In the genomic region with DNA sequence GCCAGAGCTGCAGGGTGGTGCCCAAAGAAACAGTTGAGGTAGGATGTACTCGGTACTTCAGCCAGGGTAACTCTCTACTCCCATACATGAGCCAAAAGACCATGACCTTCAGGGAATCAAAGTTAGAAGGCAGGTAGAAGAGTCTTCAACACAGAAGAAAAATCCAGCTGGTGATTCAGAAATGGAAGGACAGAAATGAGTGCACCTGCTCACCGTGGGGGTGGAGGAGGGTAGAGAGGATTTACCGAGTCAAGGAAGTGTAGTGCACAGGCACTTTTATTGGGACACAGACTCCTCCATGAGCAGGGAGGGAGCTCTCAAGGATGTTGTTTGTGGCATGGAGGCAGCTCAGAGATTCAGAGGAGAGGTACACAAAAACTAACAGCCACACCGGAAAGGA, we compare ENCODE assay signal across 15 cellular contexts.
DNase-seq lines count a peak whose midpoint lies in the region; ATAC-seq and TF ChIP-seq lines count a peak whose summit lies in the region.
"Had no signal": no experiment of that assay in that cellular context is flagged by ENCODE, and none has a peak within 500 bp of the region (broad histone marks: within the 10 kb centered on the region; RNA-seq: fewer than 3 reads in every experiment).

No MANE protein-coding gene starts in this region.

- peaks cover 16% of the 10 kb centered on the region for H3K36me3 Mint-ChIP-seq in activated CD4-positive, alpha-beta T cell treated with anti-CD3 and anti-CD28 coated beads, Interleukin-2, amount 10 ng/mL, durations not matched to agents 7 days and 5 days (ENCODE audit: low read depth)
- peaks cover 24% of the 10 kb centered on the region for H3K36me3 Mint-ChIP-seq in T-helper 1 cell treated with Interleukin-12 subunit alpha and Interleukin-12 subunit beta and Interleukin-4 antibody, amounts not matched to agents 30 μg/mL and 1 μg/mL, for 36 hours (ENCODE audit: low read depth)
- no peaks in the 10 kb centered on the region for H3K36me3 Mint-ChIP-seq in activated T-helper 17 cell treated with anti-CD3 and anti-CD28 coated beads, Interleukin-2, amount 50 U/mL, for 72 hours (ENCODE audit: low read depth)
- H3K36me3 Mint-ChIP-seq: CD4-positive, CD25-positive, alpha-beta regulatory T cell had no signal

- no peak overlapping the region for H3K27ac ChIP-seq in upper lobe of left lung
- H3K27ac ChIP-seq: BLaER1 treated with 17β-estradiol and CSF1 and Interleukin-3, amounts not matched to agents 10 nM and 100 nM had no signal

- H3K4me1 Mint-ChIP-seq in activated CD4-positive, alpha-beta T cell treated with anti-CD3 and anti-CD28 coated beads, Interleukin-2, amount 10 ng/mL, durations not matched to agents 7 days and 5 days, result peaks cover 45% of the 10 kb centered on the region
- H3K4me1 Mint-ChIP-seq in T-helper 1 cell treated with Interleukin-12 subunit alpha and Interleukin-12 subunit beta and Interleukin-4 antibody, amounts not matched to agents 30 μg/mL and 1 μg/mL, for 36 hours (ENCODE audit: low read depth), result peaks cover 56% of the 10 kb centered on the region
- peaks cover 17% of the 10 kb centered on the region for H3K4me1 Mint-ChIP-seq in activated T-helper 17 cell treated with anti-CD3 and anti-CD28 coated beads, Interleukin-2, amount 50 U/mL, for 72 hours

- no peaks in the 10 kb centered on the region for H3K27me3 ChIP-seq in upper lobe of left lung
- no peaks in the 10 kb centered on the region for H3K27me3 ChIP-seq in HAP-1 (ENCODE audit: low read depth)
- H3K27me3 ChIP-seq: BLaER1 treated with 17β-estradiol and CSF1 and Interleukin-3, amounts not matched to agents 10 nM and 100 nM had no signal

- H3K4me1 ChIP-seq in upper lobe of left lung, result no peaks in the 10 kb centered on the region
- H3K4me1 ChIP-seq in HAP-1, result no peaks in the 10 kb centered on the region

- H3K27me3 Mint-ChIP-seq in activated CD4-positive, alpha-beta T cell treated with anti-CD3 and anti-CD28 coated beads, Interleukin-2, amount 10 ng/mL, durations not matched to agents 7 days and 5 days, result no peaks in the 10 kb centered on the region
- H3K27me3 Mint-ChIP-seq in T-helper 1 cell treated with Interleukin-12 subunit alpha and Interleukin-12 subunit beta and Interleukin-4 antibody, amounts not matched to agents 30 μg/mL and 1 μg/mL, for 36 hours (ENCODE audit: low read depth), result no peaks in the 10 kb centered on the region
- H3K27me3 Mint-ChIP-seq in activated T-helper 17 cell treated with anti-CD3 and anti-CD28 coated beads, Interleukin-2, amount 50 U/mL, for 72 hours, result peaks cover 6% of the 10 kb centered on the region
- H3K27me3 Mint-ChIP-seq: CD4-positive, CD25-positive, alpha-beta regulatory T cell had no signal

- in situ Hi-C loops in HAP-1 (cut with MboI; ENCODE audit: low sequenced_read_pairs), result no loop called here

- POLR2A ChIA-PET in activated CD4-positive, alpha-beta T cell treated with anti-CD3 and anti-CD28 coated beads, Interleukin-2, amount 10 ng/mL, durations not matched to agents 7 days and 5 days (lab: Charles Lee), result no interaction called here

- peak; percentile 67 for ATAC-seq in activated T-helper 17 cell treated with anti-CD3 and anti-CD28 coated beads, Interleukin-2, amount 50 U/mL, for 72 hours (replicated peaks)
- no peak for ATAC-seq in upper lobe of left lung (ENCODE audit: low FRiP score in 2 of 2)

- peaks cover 20% of the 10 kb centered on the region for H3K9me3 Mint-ChIP-seq in activated CD4-positive, alpha-beta T cell treated with anti-CD3 and anti-CD28 coated beads, Interleukin-2, amount 10 ng/mL, durations not matched to agents 7 days and 5 days
- peaks cover 20% of the 10 kb centered on the region for H3K9me3 Mint-ChIP-seq in T-helper 1 cell treated with Interleukin-12 subunit alpha and Interleukin-12 subunit beta and Interleukin-4 antibody, amounts not matched to agents 30 μg/mL and 1 μg/mL, for 36 hours
- peaks cover 3% of the 10 kb centered on the region for H3K9me3 Mint-ChIP-seq in activated T-helper 17 cell treated with anti-CD3 and anti-CD28 coated beads, Interleukin-2, amount 50 U/mL, for 72 hours

- no peak overlapping the region for H3K4me3 ChIP-seq in GM12865 (ENCODE audit: low read depth, low read length)
- no peak overlapping the region for H3K4me3 ChIP-seq in upper lobe of left lung
- H3K4me3 ChIP-seq in HAP-1, result no peak overlapping the region
- H3K4me3 ChIP-seq: BLaER1 treated with 17β-estradiol and CSF1 and Interleukin-3, amounts not matched to agents 10 nM and 100 nM had no signal

- 89 to 95% methylated on average over 4 of the region's 4 CpGs for WGBS in upper lobe of left lung, 2 donors

- CTCF ChIA-PET in activated CD4-positive, alpha-beta T cell treated with anti-CD3 and anti-CD28 coated beads, Interleukin-2, amount 10 ng/mL, durations not matched to agents 7 days and 5 days (lab: Charles Lee), result interaction anchor here (1.0 to 1.3 kb wide), 2 partner anchors 9 to 17 kb away, joined by 3 to 4 read pairs; no protein-coding TSS in a partner anchor

- H3K27ac Mint-ChIP-seq in activated CD4-positive, alpha-beta T cell treated with anti-CD3 and anti-CD28 coated beads, Interleukin-2, amount 10 ng/mL, durations not matched to agents 7 days and 5 days, result no peak overlapping the region
- peak overlapping the region; percentile 56 for H3K27ac Mint-ChIP-seq in T-helper 1 cell treated with Interleukin-12 subunit alpha and Interleukin-12 subunit beta and Interleukin-4 antibody, amounts not matched to agents 30 μg/mL and 1 μg/mL, for 36 hours
- peak overlapping the region; percentile 27 for H3K27ac Mint-ChIP-seq in activated T-helper 17 cell treated with anti-CD3 and anti-CD28 coated beads, Interleukin-2, amount 50 U/mL, for 72 hours
- H3K27ac Mint-ChIP-seq: H9 had no signal

- DNase-seq in activated CD4-positive, alpha-beta T cell treated with anti-CD3 and anti-CD28 coated beads for 48 hours, result peak; percentile 14
- DNase-seq in activated CD4-positive, alpha-beta T cell treated with anti-CD3 and anti-CD28 coated beads, Interleukin-2, amount 10 ng/mL, durations not matched to agents 7 days and 5 days, result no peak
- DNase-seq in GM12865 (ENCODE audit: low read depth) (peak; percentile 29), upper lobe of left lung (no peak), HAP-1 (ENCODE audit: low spot score in 2 of 2) (no peak)
- DNase-seq in activated effector memory CD4-positive, alpha-beta T cell treated with Interleukin-2 at 50 U/mL for 16 hours, result no peak
- DNase-seq: ACHN; CD4-positive, CD25-positive, alpha-beta regulatory T cell; DMS79 treated with DMSO at 0.1 percent for 48 hours; EL; GOT3; H9 had no signal

- TF ChIP-seq POLR2A in upper lobe of left lung (IDR thresholded peaks at IDR 0.05), result no peak

- no peaks in the 10 kb centered on the region for H3K9me3 ChIP-seq in upper lobe of left lung
- no peaks in the 10 kb centered on the region for H3K9me3 ChIP-seq in HAP-1

- no peaks in the 10 kb centered on the region for H3K36me3 ChIP-seq in upper lobe of left lung
- H3K36me3 ChIP-seq in HAP-1 (replicated peaks), result no peaks in the 10 kb centered on the region
- H3K36me3 ChIP-seq: BLaER1 treated with 17β-estradiol and CSF1 and Interleukin-3, amounts not matched to agents 10 nM and 100 nM had no signal

- no peak for TF ChIP-seq EP300 in upper lobe of left lung (IDR thresholded peaks at IDR 0.05)

- no peak overlapping the region for H3K4me3 Mint-ChIP-seq in activated CD4-positive, alpha-beta T cell treated with anti-CD3 and anti-CD28 coated beads, Interleukin-2, amount 10 ng/mL, durations not matched to agents 7 days and 5 days
- H3K4me3 Mint-ChIP-seq in T-helper 1 cell treated with Interleukin-12 subunit alpha and Interleukin-12 subunit beta and Interleukin-4 antibody, amounts not matched to agents 30 μg/mL and 1 μg/mL, for 36 hours, result no peak overlapping the region
- H3K4me3 Mint-ChIP-seq in activated T-helper 17 cell treated with anti-CD3 and anti-CD28 coated beads, Interleukin-2, amount 50 U/mL, for 72 hours, result peak overlapping the region; percentile 5
- H3K4me3 Mint-ChIP-seq: CD4-positive, CD25-positive, alpha-beta regulatory T cell; H9 had no signal

- no peak for TF ChIP-seq CTCF in GM12865 (IDR thresholded peaks at IDR 0.05; ENCODE audit: insufficient read depth, low read depth, low read length, missing control alignments)
- no peak for TF ChIP-seq CTCF in upper lobe of left lung (IDR thresholded peaks at IDR 0.05)

Comparison
In these comparisons a context has a peak if more than half of its experiments do, and no peak if none do; other contexts are left out.
1. DNase-seq: peak in activated CD4-positive, alpha-beta T cell treated with anti-CD3 and anti-CD28 coated beads for 48 hours (single experiment) and GM12865 (single experiment); none in activated CD4-positive, alpha-beta T cell treated with anti-CD3 and anti-CD28 coated beads, Interleukin-2, amount 10 ng/mL, durations not matched to agents 7 days and 5 days (single experiment), upper lobe of left lung (0 of 2), HAP-1 (0 of 2) and activated effector memory CD4-positive, alpha-beta T cell treated with Interleukin-2 at 50 U/mL for 16 hours (single experiment).